8 cellular contexts compared by ENCODE assay signal in genomic region chr3:110314512-110315114, GRCh38.
DNase-seq lines count a peak whose midpoint lies in the region; ATAC-seq lines count a peak whose summit lies in the region.

No MANE protein-coding gene starts in this region.

- no peak overlapping the region for H4K8ac ChIP-seq in mesendoderm (ENCODE audit: low read depth, low read length)

- no peak overlapping the region for H3K56ac ChIP-seq in mesendoderm (ENCODE audit: low read length)

- no peaks in the 10 kb centered on the region for H3K9me3 Mint-ChIP-seq in activated CD4-positive, alpha-beta T cell treated with anti-CD3 and anti-CD28 coated beads, Interleukin-2, amount 10 ng/mL, durations not matched to agents 24 days and 14 days

- no peak overlapping the region for H2BK120ac ChIP-seq in mesendoderm (ENCODE audit: low read depth, low read length)

- no peak overlapping the region for H3K4me3 ChIP-seq in mesendoderm (ENCODE audit: low read length)

- no peak overlapping the region for H4K5ac ChIP-seq in mesendoderm (ENCODE audit: low read length)

- no peak overlapping the region for H2AK5ac ChIP-seq in mesendoderm (ENCODE audit: low read length)

- intact Hi-C loops in activated CD4-positive, alpha-beta T cell treated with anti-CD3 and anti-CD28 coated beads, Interleukin-2, amount 10 ng/mL, durations not matched to agents 24 days and 14 days (cut with micrococcal nuclease): loop anchor here (1.0 kb wide), 1 partner anchor 582 kb away; no protein-coding TSS in a partner anchor

- no peak overlapping the region for H3K23ac ChIP-seq in mesendoderm (ENCODE audit: low read length)

- H3K36me3 ChIP-seq in mesendoderm (ENCODE audit: control insufficient read depth, insufficient read depth, low read length): no peaks in the 10 kb centered on the region

- DNase-seq in C1 segment of cervical spinal cord (lab: John Stamatoyannopoulos, UW): peak in 8 of 14 donors; percentile 0 to 21 (median 4)
- DNase-seq in NCI-H226: peak; percentile 40
- DNase-seq in activated CD4-positive, alpha-beta T cell treated with anti-CD3 and anti-CD28 coated beads, Interleukin-2, amount 10 ng/mL, durations not matched to agents 24 days and 14 days: peak; percentile 86
- peak; percentile 54 for DNase-seq in ecto neural progenitor cell (ENCODE audit: low spot score)
- peak; percentile 82 for DNase-seq in mesendoderm
- peak; percentile 7 to 14 for DNase-seq in stimulated activated CD8-positive, alpha-beta memory T cell treated with anti-CD3 and anti-CD28 coated beads, Interleukin-7, amount 100 ng/mL, for 1 hour (ENCODE audit: low read depth in 2 of 2)

- H3K79me2 ChIP-seq in mesendoderm (ENCODE audit: control insufficient read depth, insufficient read depth, low read length): no peaks in the 10 kb centered on the region

- no CpG with 5 or more reads among the region's 7 CpGs for WGBS in mesendoderm (ENCODE audit: extremely low coverage, insufficient coverage, low lambda C conversion rate)

- no peak overlapping the region for H3K4me2 ChIP-seq in mesendoderm (ENCODE audit: low read length)

- H3K9ac ChIP-seq in mesendoderm (ENCODE audit: low read length): no peak overlapping the region

- peaks cover 4% of the 10 kb centered on the region for H3K27me3 Mint-ChIP-seq in activated CD4-positive, alpha-beta T cell treated with anti-CD3 and anti-CD28 coated beads, Interleukin-2, amount 10 ng/mL, durations not matched to agents 24 days and 14 days

- no peak overlapping the region for H3K27ac Mint-ChIP-seq in activated CD4-positive, alpha-beta T cell treated with anti-CD3 and anti-CD28 coated beads, Interleukin-2, amount 10 ng/mL, durations not matched to agents 24 days and 14 days

- H3K4me1 ChIP-seq in mesendoderm (ENCODE audit: control insufficient read depth, low read depth, low read length): no peaks in the 10 kb centered on the region

- no peaks in the 10 kb centered on the region for H3K79me1 ChIP-seq in mesendoderm (ENCODE audit: low read length)

- H3K36me3 Mint-ChIP-seq in activated CD4-positive, alpha-beta T cell treated with anti-CD3 and anti-CD28 coated beads, Interleukin-2, amount 10 ng/mL, durations not matched to agents 24 days and 14 days (ENCODE audit: low read depth): no peaks in the 10 kb centered on the region

- no peaks in the 10 kb centered on the region for H3K27me3 ChIP-seq in mesendoderm (ENCODE audit: insufficient read depth, low read length, poor library complexity)

- no peak overlapping the region for H3K27ac ChIP-seq in mesendoderm (ENCODE audit: low read depth, low read length)

- H3K4me1 Mint-ChIP-seq in activated CD4-positive, alpha-beta T cell treated with anti-CD3 and anti-CD28 coated beads, Interleukin-2, amount 10 ng/mL, durations not matched to agents 24 days and 14 days: no peaks in the 10 kb centered on the region

- H2BK5ac ChIP-seq in mesendoderm (ENCODE audit: low read length): no peak overlapping the region

- no peak overlapping the region for H3K4me3 Mint-ChIP-seq in activated CD4-positive, alpha-beta T cell treated with anti-CD3 and anti-CD28 coated beads, Interleukin-2, amount 10 ng/mL, durations not matched to agents 24 days and 14 days

- ATAC-seq in GM18907 (IDR thresholded peaks at IDR 0.05; ENCODE audit: unreplicated experiment) (peak; percentile 96), HG03103 (IDR thresholded peaks at IDR 0.05; ENCODE audit: low read depth, unreplicated experiment) (peak; percentile 93)

- no peak overlapping the region for H3K18ac ChIP-seq in mesendoderm (ENCODE audit: low read length)

- no peak overlapping the region for H3K4ac ChIP-seq in mesendoderm (ENCODE audit: low read depth, low read length)

- no peak overlapping the region for H2BK15ac ChIP-seq in mesendoderm (replicated peaks; ENCODE audit: low read depth)

Comparison
In these comparisons a context has a peak if more than half of its experiments do, and no peak if none do; other contexts are left out.
1. DNase-seq: peak in every context shown above with its lines; median percentile 86 in activated CD4-positive, alpha-beta T cell treated with anti-CD3 and anti-CD28 coated beads, Interleukin-2, amount 10 ng/mL, durations not matched to agents 24 days and 14 days; 82 in mesendoderm; 54 in ecto neural progenitor cell; 40 in NCI-H226; 10 in stimulated activated CD8-positive, alpha-beta memory T cell treated with anti-CD3 and anti-CD28 coated beads, Interleukin-7, amount 100 ng/mL, for 1 hour; 4 in C1 segment of cervical spinal cord.